In the genomic region with DNA sequence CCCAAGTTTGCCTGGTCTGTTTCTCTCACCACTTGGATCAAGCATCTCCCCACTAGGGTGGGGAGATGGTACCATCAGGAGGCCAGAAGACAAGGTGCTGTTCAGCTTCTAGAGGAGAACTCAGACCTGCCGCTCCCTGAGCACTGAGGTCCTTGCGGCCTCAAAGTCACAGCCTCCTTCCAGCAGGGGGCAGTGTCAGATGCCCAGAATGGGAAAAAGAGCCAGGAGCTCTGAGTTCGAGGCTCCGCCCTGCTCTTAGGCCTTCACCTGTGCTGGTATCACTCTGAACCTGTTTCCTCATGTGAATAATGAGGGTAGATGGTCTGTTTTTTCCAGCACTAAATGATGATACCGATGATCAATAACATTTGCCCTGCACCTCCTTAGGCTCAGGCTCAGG, we compare ENCODE assay signal across 10 cellular contexts.
DNase-seq lines count a peak whose midpoint lies in the region; ATAC-seq and TF ChIP-seq lines count a peak whose summit lies in the region.
"Had no signal": no experiment of that assay in that cellular context is flagged by ENCODE, and none has a peak within 500 bp of the region (broad histone marks: within the 10 kb centered on the region; RNA-seq: fewer than 3 reads in every experiment).

No MANE protein-coding gene starts in this region.

- TF ChIP-seq CTCF in C4-2B (conservative IDR thresholded peaks at IDR 0.05), result peak; percentile 69
- TF ChIP-seq CTCF in IMR-90 (conservative IDR thresholded peaks at IDR 0.05; ENCODE audit: low read depth, low read length), result peak; percentile 7; the same call in 1 of the 2 replicates
- TF ChIP-seq CTCF in mesothelial cell of epicardium (IDR thresholded peaks at IDR 0.05; ENCODE audit: unreplicated experiment), result peak; percentile 33

- in situ Hi-C loops in IMR-90 (cut with MboI; ENCODE audit: low sequenced_read_pairs), result no loop called here

- H3K4ac ChIP-seq in IMR-90 (ENCODE audit: low read depth, low read length), result no peak overlapping the region

- no peak overlapping the region for H3K4me3 ChIP-seq in IMR-90 (ENCODE audit: insufficient read depth, low read depth, low read length)
- H3K4me3 ChIP-seq: coronary artery had no signal

- H3K36me3 ChIP-seq in IMR-90 (ENCODE audit: control insufficient read depth, insufficient read depth, low read length), result peaks cover 3% of the 10 kb centered on the region; the same call in 1 of the 2 replicates

- H3K18ac ChIP-seq in IMR-90 (ENCODE audit: low read depth, low read length), result no peak overlapping the region

- no peak overlapping the region for H3K23ac ChIP-seq in IMR-90 (ENCODE audit: low read depth, low read length)

- no peak overlapping the region for H3K4me2 ChIP-seq in IMR-90 (ENCODE audit: low read depth, low read length)

- peaks cover 8% of the 10 kb centered on the region for H3K9me1 ChIP-seq in IMR-90 (ENCODE audit: insufficient read depth, low read length)

- no peak overlapping the region for H2BK5ac ChIP-seq in IMR-90 (ENCODE audit: low read depth, low read length, poor library complexity, severe bottlenecking)

- no peaks in the 10 kb centered on the region for H3K9me3 Mint-ChIP-seq in activated T-cell treated with anti-CD3 and anti-CD28 coated beads, Interleukin-2, amount 50 U/mL, for 24 hours
- no peaks in the 10 kb centered on the region for H3K9me3 Mint-ChIP-seq in mesothelial cell of epicardium

- no peak overlapping the region for H3K27ac ChIP-seq in C4-2B
- no peak overlapping the region for H3K27ac ChIP-seq in IMR-90 (ENCODE audit: insufficient read depth, low read length)
- H3K27ac ChIP-seq: coronary artery had no signal

- 0 out of 4 replicates have a peak overlapping the region, but pooled peaks of 1 of the 2 experiments have one; percentile 17 for H4K8ac ChIP-seq in IMR-90 (ENCODE audit: low read depth in 2 of 2, low read length in 2 of 2)

- peak overlapping the region; percentile 24 for H2AFZ ChIP-seq in IMR-90 (replicated peaks; ENCODE audit: low read length, poor library complexity)

- H3K9me3 ChIP-seq in IMR-90 (ENCODE audit: control insufficient read depth, insufficient read depth, low read length), result no peaks in the 10 kb centered on the region

- H3K79me1 ChIP-seq in IMR-90 (ENCODE audit: low read depth in 1 of 2, low read length in 2 of 2), result peaks cover 19 to 67% of the 10 kb centered on the region in 2 experiments

- BruUV-seq in IMR-90 (replicated peaks; lab: Mats Ljungman, UMichigan), result no TSS peak

- ATAC-seq in IMR-90 (ENCODE audit: low read depth), result no peak
- ATAC-seq in GM21367 (IDR thresholded peaks at IDR 0.05; ENCODE audit: unreplicated experiment), result no peak
- ATAC-seq: T-cell had no signal

- no peaks in the 10 kb centered on the region for H3K27me3 ChIP-seq in IMR-90 (ENCODE audit: control insufficient read depth, insufficient read depth, low read length)

- H3K4me1 ChIP-seq in IMR-90 (ENCODE audit: control insufficient read depth, insufficient read depth, low read length), result peaks cover 7% of the 10 kb centered on the region

- H2BK120ac ChIP-seq in IMR-90 (ENCODE audit: low read depth, low read length), result no peak overlapping the region

- H4K91ac ChIP-seq in IMR-90 (ENCODE audit: insufficient read depth, low read depth, low read length), result no peak overlapping the region

- H2BK15ac ChIP-seq in IMR-90 (ENCODE audit: low read depth, low read length), result no peak overlapping the region

- intact Hi-C loops in IMR-90 (cut with micrococcal nuclease), result no loop called here

- peak overlapping the region; percentile 59 for H2AK9ac ChIP-seq in IMR-90 (replicated peaks; ENCODE audit: low read depth, low read length, poor library complexity)

- dilution Hi-C loops in IMR-90 (cut with HindIII; ENCODE audit: low sequenced_read_pairs, unreplicated experiment), result no loop called here

- no peak for TF ChIP-seq POLR2A in IMR-90 (IDR thresholded peaks at IDR 0.05; ENCODE audit: low read depth, low read length)

- CTCF ChIA-PET in IMR-90 (lab: Yijun Ruan, JAX), result no interaction called here

- no peaks in the 10 kb centered on the region for H3K36me3 Mint-ChIP-seq in activated T-cell treated with anti-CD3 and anti-CD28 coated beads, Interleukin-2, amount 50 U/mL, for 24 hours (ENCODE audit: low read depth)
- no peaks in the 10 kb centered on the region for H3K36me3 Mint-ChIP-seq in mesothelial cell of epicardium
- H3K36me3 Mint-ChIP-seq: T-cell had no signal

- peak overlapping the region; percentile 83; the same call in 1 of the 2 replicates for H2AK5ac ChIP-seq in IMR-90 (ENCODE audit: low read depth, low read length)

- peaks cover 14% of the 10 kb centered on the region; the same call in 1 of the 2 replicates for H4K20me1 ChIP-seq in IMR-90 (ENCODE audit: insufficient read depth, low read length)

- no peak overlapping the region for H3K56ac ChIP-seq in IMR-90 (ENCODE audit: extremely low read depth, insufficient read depth, low read length)

- no peak for TF ChIP-seq RAD21 in IMR-90 (IDR thresholded peaks at IDR 0.05; ENCODE audit: low read length)

- H3K14ac ChIP-seq in IMR-90 (replicated peaks; ENCODE audit: low read depth, low read length), result no peak overlapping the region

- peaks cover 32% of the 10 kb centered on the region for H3K4me1 Mint-ChIP-seq in activated T-cell treated with anti-CD3 and anti-CD28 coated beads, Interleukin-2, amount 50 U/mL, for 24 hours (ENCODE audit: low read depth)
- no peaks in the 10 kb centered on the region for H3K4me1 Mint-ChIP-seq in mesothelial cell of epicardium

- POLR2A ChIA-PET in IMR-90 (lab: Charles Lee; ENCODE audit: unreplicated experiment), result no interaction called here

- no peak overlapping the region for H3K4me3 Mint-ChIP-seq in activated T-cell treated with anti-CD3 and anti-CD28 coated beads, Interleukin-2, amount 50 U/mL, for 24 hours
- no peak overlapping the region for H3K4me3 Mint-ChIP-seq in mesothelial cell of epicardium

- no peak overlapping the region for H3K9ac ChIP-seq in IMR-90 (ENCODE audit: low read depth, low read length)

- no peaks in the 10 kb centered on the region for H3K27me3 Mint-ChIP-seq in activated T-cell treated with anti-CD3 and anti-CD28 coated beads, Interleukin-2, amount 50 U/mL, for 24 hours
- H3K27me3 Mint-ChIP-seq in mesothelial cell of epicardium (ENCODE audit: low read depth), result peaks cover 23% of the 10 kb centered on the region

- H4K5ac ChIP-seq in IMR-90 (ENCODE audit: low read depth, low read length), result no peak overlapping the region

- WGBS in IMR-90 (ENCODE audit: extremely low coverage in 2 of 2, insufficient read length in 1 of 2), 2 experiments, result 100% methylated on average over 2 of the region's 5 CpGs; no CpG with 5 or more reads in 1 of the 2 experiments

- H2BK20ac ChIP-seq in IMR-90 (ENCODE audit: low read depth, low read length), result no peak overlapping the region

- no peak overlapping the region for H3K27ac Mint-ChIP-seq in activated T-cell treated with anti-CD3 and anti-CD28 coated beads, Interleukin-2, amount 50 U/mL, for 24 hours
- H3K27ac Mint-ChIP-seq in mesothelial cell of epicardium, result no peak overlapping the region
- H3K27ac Mint-ChIP-seq: T-cell had no signal

- no peak for DNase-seq in IMR-90
- DNase-seq in activated T-cell treated with anti-CD3 and anti-CD28 coated beads, Interleukin-2, amount 50 U/mL, for 24 hours, result peak; percentile 60
- no peak for DNase-seq in mesothelial cell of epicardium (ENCODE audit: low spot score in 2 of 2, unreplicated experiment in 2 of 2)
- no peak for DNase-seq in cerebellar nuclear complex (lab: John Stamatoyannopoulos, UW)
- no peak for DNase-seq in glomerular visceral epithelial cell (ENCODE audit: extremely low spot score)
- no peak for DNase-seq in stimulated activated naive CD4-positive, alpha-beta T cell treated with Interleukin-2 at 50 U/mL for 16 hours (lab: John Stamatoyannopoulos, UW)

TF ChIP-seq in IMR-90, 13 proteins besides CTCF, POLR2A, EP300 and RAD21:
- TF ChIP-seq SMC3 (IDR thresholded peaks at IDR 0.05; ENCODE audit: low read depth, low read length), result no peak
- no peak for TF ChIP-seq RCOR1 (IDR thresholded peaks at IDR 0.05; ENCODE audit: insufficient replicate concordance, low read length)
- TF ChIP-seq BHLHE40 (IDR thresholded peaks at IDR 0.05; ENCODE audit: low read depth, low read length), result no peak
- no peak for TF ChIP-seq NFE2L2 (IDR thresholded peaks at IDR 0.05; ENCODE audit: low read depth, low read length)
- TF ChIP-seq USF2 (IDR thresholded peaks at IDR 0.05; ENCODE audit: low read depth, low read length), result no peak
- TF ChIP-seq RFX5 (IDR thresholded peaks at IDR 0.05; ENCODE audit: low read depth, low read length), result no peak
- no peak for TF ChIP-seq MAZ (IDR thresholded peaks at IDR 0.05; ENCODE audit: borderline replicate concordance, low read depth, low read length)
- TF ChIP-seq CHD1 (IDR thresholded peaks at IDR 0.05; ENCODE audit: low read depth, low read length), result no peak
- no peak for TF ChIP-seq CEBPB (IDR thresholded peaks at IDR 0.05; ENCODE audit: low read depth, low read length)

Comparison
In these comparisons a context has a peak if more than half of its experiments do, and no peak if none do; other contexts are left out.
1. CTCF ChIP-seq: peak in every context shown above with its lines; median percentile 69 in C4-2B; 33 in mesothelial cell of epicardium; 7 in IMR-90.